In the genomic region with DNA sequence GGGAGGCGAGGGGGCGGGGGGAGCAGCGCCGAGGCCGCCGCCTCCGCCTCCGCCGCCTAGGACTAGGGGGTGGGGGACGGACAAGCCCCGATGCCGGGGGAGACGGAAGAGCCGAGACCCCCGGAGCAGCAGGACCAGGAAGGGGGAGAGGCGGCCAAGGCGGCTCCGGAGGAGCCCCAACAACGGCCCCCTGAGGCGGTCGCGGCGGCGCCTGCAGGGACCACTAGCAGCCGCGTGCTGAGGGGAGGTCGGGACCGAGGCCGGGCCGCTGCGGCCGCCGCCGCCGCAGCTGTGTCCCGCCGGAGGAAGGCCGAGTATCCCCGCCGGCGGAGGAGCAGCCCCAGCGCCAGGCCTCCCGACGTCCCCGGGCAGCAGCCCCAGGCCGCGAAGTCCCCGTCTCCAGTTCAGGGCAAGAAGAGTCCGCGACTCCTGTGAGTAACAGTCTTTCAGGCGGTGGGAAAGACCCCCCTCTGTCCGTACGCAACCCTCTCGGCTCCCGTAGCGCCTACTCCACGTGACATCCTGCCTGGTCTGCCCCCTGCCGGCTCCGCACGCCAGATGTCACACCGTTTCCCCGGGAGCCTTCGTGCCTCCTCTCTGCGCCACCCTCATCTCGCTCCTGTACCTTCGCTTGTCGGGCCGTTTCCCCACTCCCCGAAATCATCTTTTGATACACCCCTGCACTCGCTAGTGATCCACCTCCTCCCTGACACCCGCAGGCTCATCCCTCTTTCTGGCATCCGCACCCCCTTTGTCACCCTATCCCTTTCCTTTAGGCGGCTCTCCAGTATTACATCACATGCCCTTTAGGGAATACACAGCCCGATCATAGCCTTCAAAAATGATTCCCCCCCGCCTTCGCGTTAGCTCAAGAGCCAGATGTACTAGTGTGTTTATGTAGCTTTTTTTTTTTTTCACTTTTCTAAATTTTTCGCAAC, we compare ENCODE assay signal across 1 cellular context.
TF ChIP-seq lines count a peak whose summit lies in the region.

No MANE protein-coding gene starts in this region.

TF ChIP-seq in A549, 52 proteins besides CTCF, POLR2A, EP300 and RAD21 (continued from another document):
- TF ChIP-seq, protein P1, sequence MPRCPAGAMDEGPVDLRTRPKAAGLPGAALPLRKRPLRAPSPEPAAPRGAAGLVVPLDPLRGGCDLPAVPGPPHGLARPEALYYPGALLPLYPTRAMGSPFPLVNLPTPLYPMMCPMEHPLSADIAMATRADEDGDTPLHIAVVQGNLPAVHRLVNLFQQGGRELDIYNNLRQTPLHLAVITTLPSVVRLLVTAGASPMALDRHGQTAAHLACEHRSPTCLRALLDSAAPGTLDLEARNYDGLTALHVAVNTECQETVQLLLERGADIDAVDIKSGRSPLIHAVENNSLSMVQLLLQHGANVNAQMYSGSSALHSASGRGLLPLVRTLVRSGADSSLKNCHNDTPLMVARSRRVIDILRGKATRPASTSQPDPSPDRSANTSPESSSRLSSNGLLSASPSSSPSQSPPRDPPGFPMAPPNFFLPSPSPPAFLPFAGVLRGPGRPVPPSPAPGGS (IDR thresholded peaks at IDR 0.05): no peak
- no peak for TF ChIP-seq GATA3 (IDR thresholded peaks at IDR 0.05; ENCODE audit: borderline replicate concordance)
- TF ChIP-seq E2F6 (IDR thresholded peaks at IDR 0.05; ENCODE audit: borderline replicate concordance, low read depth): peak; percentile 74
- TF ChIP-seq, protein P2, sequence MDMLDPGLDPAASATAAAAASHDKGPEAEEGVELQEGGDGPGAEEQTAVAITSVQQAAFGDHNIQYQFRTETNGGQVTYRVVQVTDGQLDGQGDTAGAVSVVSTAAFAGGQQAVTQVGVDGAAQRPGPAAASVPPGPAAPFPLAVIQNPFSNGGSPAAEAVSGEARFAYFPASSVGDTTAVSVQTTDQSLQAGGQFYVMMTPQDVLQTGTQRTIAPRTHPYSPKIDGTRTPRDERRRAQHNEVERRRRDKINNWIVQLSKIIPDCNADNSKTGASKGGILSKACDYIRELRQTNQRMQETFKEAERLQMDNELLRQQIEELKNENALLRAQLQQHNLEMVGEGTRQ (IDR thresholded peaks at IDR 0.05): peak; percentile 92
- TF ChIP-seq FOSL2 (IDR thresholded peaks at IDR 0.05): no peak
- TF ChIP-seq FOSL2 (CRISPR knock-in tag; IDR thresholded peaks at IDR 0.05): 0 out of 2 replicates have a peak, but pooled peaks have one; percentile 4
